16 cellular contexts compared by ENCODE assay signal in the genomic region with DNA sequence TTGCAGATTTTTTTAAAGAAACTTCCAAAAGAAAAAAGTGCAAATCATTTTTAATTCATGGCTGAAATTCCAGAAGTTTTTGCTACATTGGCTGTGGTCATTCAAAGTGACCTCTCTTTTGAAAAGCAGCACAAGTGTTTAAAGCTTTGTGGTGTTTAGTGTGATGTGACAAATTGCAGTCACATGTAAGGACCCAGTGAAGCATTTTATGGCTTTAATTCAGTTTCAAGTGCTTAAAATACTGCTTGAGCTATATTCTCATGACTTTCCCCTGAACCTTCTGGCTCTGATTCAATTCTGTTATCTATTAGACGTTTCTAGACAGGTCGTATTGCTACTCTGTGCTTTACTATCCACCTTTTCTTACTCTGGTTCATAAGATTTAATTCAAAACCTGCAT.
DNase-seq lines count a peak whose midpoint lies in the region; ATAC-seq and TF ChIP-seq lines count a peak whose summit lies in the region.
"Had no signal": no experiment of that assay in that cellular context is flagged by ENCODE, and none has a peak within 500 bp of the region (broad histone marks: within the 10 kb centered on the region; RNA-seq: fewer than 3 reads in every experiment).

No MANE protein-coding gene starts in this region.

- peak; percentile 16 for DNase-seq in NCI-H748 (lab: John Stamatoyannopoulos, UW; ENCODE audit: unreplicated experiment)
- DNase-seq in NCI-H748 treated with DMSO at 0.1 percent for 48 hours (lab: John Stamatoyannopoulos, UW), result no peak
- DNase-seq in NCI-H226, result peak; percentile 10
- DNase-seq in choroid plexus epithelial cell (ENCODE audit: low read depth), result peak; percentile 30
- DNase-seq in renal cortical epithelial cell (ENCODE audit: low read depth), result peak; percentile 87
- DNase-seq in progenitor cell of endocrine pancreas (ENCODE audit: low spot score, unreplicated experiment), result no peak
- DNase-seq in activated naive CD4-positive, alpha-beta T cell treated with anti-CD3 and anti-CD28 coated beads for 36 hours, result no peak
- DNase-seq: C1 segment of cervical spinal cord, GF-D8, IMR-90, Karpas-422, MM.1S, NCI-H446, NCI-H774, PC-9 had no signal

- H3K4me1 Mint-ChIP-seq in progenitor cell of endocrine pancreas (ENCODE audit: low read depth), result no peaks in the 10 kb centered on the region
- H3K4me1 Mint-ChIP-seq in activated naive CD4-positive, alpha-beta T cell treated with anti-CD3 and anti-CD28 coated beads for 36 hours (ENCODE audit: low read depth), result no peaks in the 10 kb centered on the region

- H3K4me3 Mint-ChIP-seq in progenitor cell of endocrine pancreas (ENCODE audit: low read depth), result no peak overlapping the region
- no peak overlapping the region for H3K4me3 Mint-ChIP-seq in activated naive CD4-positive, alpha-beta T cell treated with anti-CD3 and anti-CD28 coated beads for 36 hours

- CTCF ChIA-PET in activated naive CD4-positive, alpha-beta T cell treated with anti-CD3 and anti-CD28 coated beads for 36 hours (lab: Charles Lee), result no interaction called here

- ATAC-seq in GM19395 (IDR thresholded peaks at IDR 0.05; ENCODE audit: unreplicated experiment), result no peak

- intact Hi-C loops in activated naive CD4-positive, alpha-beta T cell treated with anti-CD3 and anti-CD28 coated beads for 36 hours (cut with micrococcal nuclease), result no loop called here

- TF ChIP-seq CTCF in choroid plexus epithelial cell (conservative IDR thresholded peaks at IDR 0.05; ENCODE audit: low read depth, low read length) (no peak), progenitor cell of endocrine pancreas (IDR thresholded peaks at IDR 0.05; ENCODE audit: unreplicated experiment) (no peak)

- H3K9me3 Mint-ChIP-seq in progenitor cell of endocrine pancreas (ENCODE audit: low read depth), result peaks cover 8% of the 10 kb centered on the region
- peaks cover 11% of the 10 kb centered on the region for H3K9me3 Mint-ChIP-seq in activated naive CD4-positive, alpha-beta T cell treated with anti-CD3 and anti-CD28 coated beads for 36 hours

- H3K4me3 ChIP-seq in choroid plexus epithelial cell (ENCODE audit: low read depth, low read length), result no peak overlapping the region
- H3K4me3 ChIP-seq: PC-9 had no signal

- peaks cover 3% of the 10 kb centered on the region for H3K36me3 Mint-ChIP-seq in progenitor cell of endocrine pancreas (ENCODE audit: insufficient read depth)
- H3K36me3 Mint-ChIP-seq in activated naive CD4-positive, alpha-beta T cell treated with anti-CD3 and anti-CD28 coated beads for 36 hours (ENCODE audit: low read depth), result no peaks in the 10 kb centered on the region

- H3K27ac Mint-ChIP-seq in progenitor cell of endocrine pancreas, result no peak overlapping the region
- H3K27ac Mint-ChIP-seq in activated naive CD4-positive, alpha-beta T cell treated with anti-CD3 and anti-CD28 coated beads for 36 hours, result no peak overlapping the region

- no peaks in the 10 kb centered on the region for H3K27me3 Mint-ChIP-seq in progenitor cell of endocrine pancreas
- H3K27me3 Mint-ChIP-seq in activated naive CD4-positive, alpha-beta T cell treated with anti-CD3 and anti-CD28 coated beads for 36 hours (ENCODE audit: low read depth), result no peaks in the 10 kb centered on the region

Comparison
In these comparisons a context has a peak if more than half of its experiments do, and no peak if none do; other contexts are left out.
1. DNase-seq: peak in NCI-H748 (single experiment), NCI-H226 (single experiment), choroid plexus epithelial cell (single experiment) and renal cortical epithelial cell (single experiment); none in NCI-H748 treated with DMSO at 0.1 percent for 48 hours (single experiment), progenitor cell of endocrine pancreas (single experiment) and activated naive CD4-positive, alpha-beta T cell treated with anti-CD3 and anti-CD28 coated beads for 36 hours (single experiment).